ENCODE assay signal across 2 cellular contexts in the genomic region with DNA sequence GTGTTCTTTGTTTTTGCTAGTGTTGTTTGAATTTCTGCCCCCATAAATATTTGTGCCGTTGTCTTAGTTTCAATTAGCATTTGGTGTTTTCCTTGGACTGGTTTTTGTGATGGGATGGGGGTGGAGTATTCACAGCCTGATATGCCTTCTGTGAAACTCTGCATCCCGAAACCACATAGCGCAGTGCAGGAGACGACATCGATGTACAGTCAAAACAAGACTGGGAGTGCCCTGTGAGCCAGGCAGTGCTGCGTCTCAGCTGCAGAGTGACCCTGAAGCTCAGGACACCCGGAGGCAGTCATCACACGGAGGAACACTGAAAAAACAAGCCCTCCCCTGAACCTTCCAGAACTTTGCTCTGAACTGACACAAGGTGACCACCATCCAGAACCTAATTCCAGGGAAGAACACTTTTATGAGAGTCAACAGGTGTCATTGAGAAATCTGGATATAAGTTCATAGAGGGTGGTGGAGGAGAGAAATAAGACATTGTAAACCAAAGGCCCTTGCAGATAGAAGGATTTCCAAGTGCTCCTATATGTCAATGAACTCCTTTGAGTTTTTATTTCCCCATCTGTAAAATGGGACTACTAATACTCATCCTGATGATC.
TF ChIP-seq lines count a peak whose summit lies in the region.

No MANE protein-coding gene starts in this region.

TF ChIP-seq in HEK293, 187 proteins besides CTCF, POLR2A, EP300 and RAD21 (continued from another document):
- TF ChIP-seq SCRT2 (tag by site-specific recombination; IDR thresholded peaks at IDR 0.05) (peak; percentile 81), SCRT1 (tag by site-specific recombination; IDR thresholded peaks at IDR 0.05; ENCODE audit: borderline replicate concordance) (peak; percentile 86)
TF ChIP-seq in HEK293: peak in this region for 2.

TF ChIP-seq in endothelial cell of umbilical vein, 7 proteins besides CTCF, POLR2A, EP300 and RAD21 (continued from another document):
- TF ChIP-seq, protein P1, sequence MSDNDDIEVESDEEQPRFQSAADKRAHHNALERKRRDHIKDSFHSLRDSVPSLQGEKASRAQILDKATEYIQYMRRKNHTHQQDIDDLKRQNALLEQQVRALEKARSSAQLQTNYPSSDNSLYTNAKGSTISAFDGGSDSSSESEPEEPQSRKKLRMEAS (IDR thresholded peaks at IDR 0.05; ENCODE audit: insufficient read depth, insufficient read length), result no peak
- TF ChIP-seq MYC (IDR thresholded peaks at IDR 0.05; ENCODE audit: low read depth, low read length), result no peak
- no peak for TF ChIP-seq EZH2 (IDR thresholded peaks at IDR 0.05; ENCODE audit: borderline replicate concordance, low read depth, low read length, severe bottlenecking)
